In the genomic region with DNA sequence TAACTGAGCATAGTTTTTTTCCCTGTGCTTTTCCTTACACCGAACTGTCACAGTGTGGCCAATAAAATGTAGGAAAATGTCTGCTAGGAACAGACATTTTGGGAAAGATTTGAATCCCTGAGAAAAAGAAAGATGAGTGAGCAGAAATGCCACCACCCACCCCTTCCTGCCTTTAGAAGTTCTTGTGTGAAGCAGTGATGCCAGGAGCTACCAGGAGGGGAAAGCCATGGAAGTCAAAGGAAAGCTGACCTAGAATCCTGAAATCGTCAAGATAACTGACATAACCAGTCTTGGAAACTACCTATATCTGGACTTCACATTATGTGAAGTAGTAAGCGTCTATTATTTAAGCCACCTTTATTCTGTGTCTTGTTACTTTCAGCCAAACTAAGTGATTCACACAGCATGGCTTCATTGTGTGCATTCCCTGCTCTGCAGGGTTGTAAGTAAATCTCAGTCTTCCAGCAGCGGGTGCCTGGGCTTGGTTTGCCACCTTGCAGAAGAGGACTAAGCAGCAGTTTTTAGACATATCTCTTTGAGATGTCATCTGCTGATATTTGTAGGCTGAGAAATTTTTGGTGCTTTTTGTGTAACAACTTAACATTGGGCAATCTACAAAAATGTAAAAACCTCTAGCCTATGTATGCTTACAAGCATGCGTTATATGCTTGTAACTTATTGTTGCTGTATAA, we compare ENCODE assay signal across 19 cellular contexts.
"Had no signal": no experiment of that assay in that cellular context is flagged by ENCODE, and none has a peak within 500 bp of the region (broad histone marks: within the 10 kb centered on the region; RNA-seq: fewer than 3 reads in every experiment).

No MANE protein-coding gene starts in this region.

- H3K4me3 Mint-ChIP-seq: memory B cell; mesothelial cell of epicardium; natural killer cell treated with Interleukin-12 subunit alpha and Interleukin-12 subunit beta and Interleukin-15 and Interleukin-18, amount 100 ng/mL, for 72 hours; type B pancreatic cell had no signal

- H3K27me3 Mint-ChIP-seq: type B pancreatic cell had no signal

- H3K27ac Mint-ChIP-seq: memory B cell; mesothelial cell of epicardium; natural killer cell treated with Interleukin-12 subunit alpha and Interleukin-12 subunit beta and Interleukin-15 and Interleukin-18, amount 100 ng/mL, for 72 hours; type B pancreatic cell had no signal

- H3K9ac ChIP-seq: parathyroid adenoma had no signal

- H3K27me3 ChIP-seq: colonic mucosa, foreskin keratinocyte had no signal

- H3K4me3 ChIP-seq: colonic mucosa, left ventricle myocardium inferior, lower lobe of right lung, prostate gland had no signal

- H3K4me1 Mint-ChIP-seq: memory B cell, mesothelial cell of epicardium had no signal

- H3K36me3 ChIP-seq: colonic mucosa, left ventricle myocardium inferior, lower lobe of right lung, prostate gland had no signal

- H3K36me3 Mint-ChIP-seq: memory B cell; natural killer cell treated with Interleukin-12 subunit alpha and Interleukin-12 subunit beta and Interleukin-15 and Interleukin-18, amount 100 ng/mL, for 72 hours; type B pancreatic cell had no signal

- H3K9me3 ChIP-seq: colonic mucosa, lower lobe of right lung, prostate gland had no signal

- H3K79me2 ChIP-seq: parathyroid adenoma had no signal

- H3K27ac ChIP-seq: colonic mucosa, foreskin keratinocyte, left ventricle myocardium inferior, lower lobe of right lung, parathyroid adenoma, prostate gland had no signal

- H3K4me1 ChIP-seq: colonic mucosa, foreskin keratinocyte, left ventricle myocardium inferior, lower lobe of right lung, parathyroid adenoma, prostate gland had no signal

- H3K9me3 Mint-ChIP-seq: memory B cell; natural killer cell treated with Interleukin-12 subunit alpha and Interleukin-12 subunit beta and Interleukin-15 and Interleukin-18, amount 100 ng/mL, for 72 hours; type B pancreatic cell had no signal

- ATAC-seq: foreskin keratinocyte; left cardiac atrium; lower lobe of right lung; natural killer cell treated with Interleukin-12 subunit alpha and Interleukin-12 subunit beta and Interleukin-15 and Interleukin-18, amount 100 ng/mL, for 72 hours; sciatic nerve had no signal

- H2AFZ ChIP-seq: parathyroid adenoma had no signal

- DNase-seq: colonic mucosa; dermis blood vessel endothelial cell; erythroblast; foreskin keratinocyte; kidney; left cardiac atrium; left ventricle myocardium inferior; lower lobe of right lung; occipital lobe; stimulated activated CD4-positive, alpha-beta T cell treated with anti-CD3 and anti-CD28 coated beads, Interleukin-2, amount 100 ng/mL, for 24 hours; stimulated activated CD4-positive, alpha-beta T cell treated with anti-CD3 and anti-CD28 coated beads, Interleukin-4, amount 100 ng/mL, for 4 hours; stimulated activated naive CD4-positive, alpha-beta T cell had no signal
